In the genomic region with DNA sequence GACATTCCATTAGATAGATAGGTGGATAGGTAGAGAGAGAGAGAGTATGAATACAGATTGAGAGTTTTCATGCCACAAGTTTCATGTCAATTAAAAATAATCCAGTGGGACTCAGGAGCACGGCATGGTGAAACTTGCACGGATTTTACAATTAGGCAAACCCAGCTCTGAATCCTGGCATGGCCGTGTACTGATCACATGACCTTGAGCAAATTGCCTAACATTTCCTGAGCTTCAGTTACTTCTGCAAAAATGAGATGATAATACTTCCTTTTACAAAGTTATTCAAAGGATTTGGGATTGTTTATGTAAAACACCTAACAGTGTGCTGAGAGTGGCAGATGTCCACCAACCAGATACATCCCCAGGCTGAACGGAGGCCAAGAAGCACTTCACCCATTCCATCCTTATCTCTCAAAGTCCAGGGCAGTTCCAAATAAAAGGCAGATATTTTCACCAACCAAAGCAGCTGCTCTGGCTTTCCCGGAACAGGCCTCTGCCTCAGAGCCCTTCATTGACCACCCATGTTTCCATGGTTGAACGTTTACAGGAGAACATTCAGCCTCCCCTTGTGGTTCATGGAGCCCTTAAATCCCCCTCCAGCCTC, we compare ENCODE assay signal across 1 cellular context.
TF ChIP-seq lines count a peak whose summit lies in the region.

No MANE protein-coding gene starts in this region.

TF ChIP-seq in K562, 482 proteins besides CTCF, POLR2A, EP300 and RAD21 (continued from another document):
- TF ChIP-seq, protein P1, sequence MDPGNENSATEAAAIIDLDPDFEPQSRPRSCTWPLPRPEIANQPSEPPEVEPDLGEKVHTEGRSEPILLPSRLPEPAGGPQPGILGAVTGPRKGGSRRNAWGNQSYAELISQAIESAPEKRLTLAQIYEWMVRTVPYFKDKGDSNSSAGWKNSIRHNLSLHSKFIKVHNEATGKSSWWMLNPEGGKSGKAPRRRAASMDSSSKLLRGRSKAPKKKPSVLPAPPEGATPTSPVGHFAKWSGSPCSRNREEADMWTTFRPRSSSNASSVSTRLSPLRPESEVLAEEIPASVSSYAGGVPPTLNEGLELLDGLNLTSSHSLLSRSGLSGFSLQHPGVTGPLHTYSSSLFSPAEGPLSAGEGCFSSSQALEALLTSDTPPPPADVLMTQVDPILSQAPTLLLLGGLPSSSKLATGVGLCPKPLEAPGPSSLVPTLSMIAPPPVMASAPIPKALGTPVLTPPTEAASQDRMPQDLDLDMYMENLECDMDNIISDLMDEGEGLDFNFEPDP (CRISPR knock-in tag; IDR thresholded peaks at IDR 0.05): no peak
- TF ChIP-seq FOXJ3 (CRISPR knock-in tag; IDR thresholded peaks at IDR 0.05) (no peak), KDM2B (CRISPR knock-in tag; IDR thresholded peaks at IDR 0.05) (no peak), NCOA1 (IDR thresholded peaks at IDR 0.05; ENCODE audit: low read depth) (no peak), TRIM28 (IDR thresholded peaks at IDR 0.05) (no peak), HNRNPUL1 (IDR thresholded peaks at IDR 0.05; ENCODE audit: low read length) (no peak)
